In the genomic region with DNA sequence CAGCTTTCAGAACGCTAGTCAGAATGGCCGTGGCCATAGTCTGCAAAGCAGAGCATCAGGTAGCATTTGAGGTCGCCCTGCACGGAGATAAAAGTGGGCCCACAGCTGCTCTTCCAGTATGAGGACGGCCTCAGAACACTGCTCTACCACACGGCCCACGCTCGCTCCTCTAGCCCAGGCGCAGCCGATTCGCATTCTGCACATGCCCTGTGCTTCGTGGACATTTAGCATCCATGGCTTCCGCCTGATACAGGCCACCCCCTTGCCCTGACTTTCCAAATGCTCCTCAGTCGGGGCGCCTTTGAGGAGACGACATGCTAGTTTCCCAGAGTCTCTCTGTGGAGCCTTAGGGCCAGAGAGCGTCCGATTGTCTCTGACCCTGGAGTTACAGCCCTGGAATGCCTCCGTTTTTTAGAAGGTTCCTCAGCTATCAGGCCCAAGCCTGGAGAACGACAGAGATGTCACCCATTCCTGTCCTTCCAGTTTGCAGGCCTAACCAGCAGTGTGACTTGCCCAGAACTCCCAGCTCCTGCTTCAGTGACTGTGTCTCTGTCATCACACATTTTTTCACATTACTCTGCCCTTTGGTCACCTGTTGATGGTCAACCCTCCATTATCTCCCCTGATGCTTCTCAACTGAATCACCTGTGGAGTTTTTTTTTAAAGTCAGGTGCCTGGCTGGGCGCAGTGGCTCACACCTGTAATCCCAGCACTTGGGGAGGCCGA, we compare ENCODE assay signal across 21 cellular contexts. TPM values are rescaled to one million over a fixed set of nuclear protein-coding genes. Genes with fewer than 3 reads are reported as not detected.
"Had no signal": no experiment of that assay in that cellular context is flagged by ENCODE, and none has a peak within 500 bp of the region (broad histone marks: within the 10 kb centered on the region; RNA-seq: fewer than 3 reads in every experiment).

No MANE protein-coding gene starts in this region.

- H3K4me1 Mint-ChIP-seq: activated B cell treated with CpG ODN at 0.5 μM for 24 hours had no signal

- H3K27ac Mint-ChIP-seq: activated B cell treated with CpG ODN at 0.5 μM for 24 hours; activated naive CD4-positive, alpha-beta T cell treated with anti-CD3 and anti-CD28 coated beads for 36 hours; activated T-helper 2 cell treated with anti-CD3 and anti-CD28 coated beads, Interferon-gamma antibody, Interleukin-2, Interleukin-4, amounts not matched to agents 10 μg/mL and 5 μg/mL and 100 μg/mL, durations not matched to agents 14 hours and 24 hours and 36 hours; dendritic cell treated with granulocyte-macrophage colony-stimulating factor and Interleukin-4, amounts not matched to agents 40 ng/mL and 50 ng/mL, for 4 days; effector memory CD8-positive, alpha-beta T cell; naive thymus-derived CD4-positive, alpha-beta T cell had no signal

- H3K9me3 ChIP-seq: ascending aorta, breast epithelium, gastrocnemius medialis, heart right ventricle, left lung, mucosa of descending colon, stomach, thoracic aorta had no signal

- H3K4me3 ChIP-seq: ascending aorta, breast epithelium, gastrocnemius medialis, heart right ventricle, left lung, mucosa of descending colon, stomach, thoracic aorta had no signal

- H3K27ac ChIP-seq: ascending aorta, breast epithelium, epithelial cell of prostate, gastrocnemius medialis, heart right ventricle, left lung, stomach, thoracic aorta had no signal

- H3K27me3 ChIP-seq: ascending aorta, breast epithelium, gastrocnemius medialis, left lung had no signal

- DNase-seq: activated B cell treated with CpG ODN at 0.5 μM for 24 hours; activated CD4-positive, alpha-beta T cell treated with anti-CD3 and anti-CD28 coated beads for 48 hours; activated naive CD4-positive, alpha-beta T cell treated with anti-CD3 and anti-CD28 coated beads for 36 hours; cerebellar nuclear complex; effector memory CD8-positive, alpha-beta T cell; gastrocnemius medialis; heart right ventricle; left lung; mucosa of descending colon; nucleus accumbens; T-helper 2 cell had no signal

- H3K36me3 ChIP-seq: ascending aorta, breast epithelium, gastrocnemius medialis, heart right ventricle, left lung, stomach, thoracic aorta had no signal

- H3K36me3 Mint-ChIP-seq: naive thymus-derived CD4-positive, alpha-beta T cell had no signal

- ATAC-seq: effector memory CD8-positive, alpha-beta T cell; gastrocnemius medialis; heart right ventricle; left lung; mucosa of descending colon; naive thymus-derived CD4-positive, alpha-beta T cell; sciatic nerve had no signal

- H3K4me3 Mint-ChIP-seq: activated B cell treated with CpG ODN at 0.5 μM for 24 hours; activated naive CD4-positive, alpha-beta T cell treated with anti-CD3 and anti-CD28 coated beads for 36 hours; dendritic cell treated with granulocyte-macrophage colony-stimulating factor and Interleukin-4, amounts not matched to agents 40 ng/mL and 50 ng/mL, for 4 days; effector memory CD8-positive, alpha-beta T cell; naive thymus-derived CD4-positive, alpha-beta T cell had no signal

- H3K9me3 Mint-ChIP-seq: activated B cell treated with CpG ODN at 0.5 μM for 24 hours; activated naive CD4-positive, alpha-beta T cell treated with anti-CD3 and anti-CD28 coated beads for 36 hours; activated T-helper 2 cell treated with anti-CD3 and anti-CD28 coated beads, Interferon-gamma antibody, Interleukin-2, Interleukin-4, amounts not matched to agents 10 μg/mL and 5 μg/mL and 100 μg/mL, durations not matched to agents 14 hours and 24 hours and 36 hours; dendritic cell treated with granulocyte-macrophage colony-stimulating factor and Interleukin-4, amounts not matched to agents 40 ng/mL and 50 ng/mL, for 4 days; effector memory CD8-positive, alpha-beta T cell; naive thymus-derived CD4-positive, alpha-beta T cell had no signal

- H3K4me1 ChIP-seq: breast epithelium, gastrocnemius medialis, left lung, stomach had no signal

- H3K27me3 Mint-ChIP-seq: activated B cell treated with CpG ODN at 0.5 μM for 24 hours had no signal

RNA-seq across cellular contexts. Expression of a gene that starts 14.3 kb away (rescaled TPM):
- total RNA-seq: activated B cell treated with CpG ODN at 0.5 μM for 24 hours; activated naive CD4-positive, alpha-beta T cell treated with anti-CD3 and anti-CD28 coated beads for 36 hours; activated T-helper 2 cell treated with anti-CD3 and anti-CD28 coated beads, Interferon-gamma antibody, Interleukin-2, Interleukin-4, amounts not matched to agents 10 μg/mL and 5 μg/mL and 100 μg/mL, durations not matched to agents 14 hours and 24 hours and 36 hours; ascending aorta; breast epithelium; gastrocnemius medialis; heart right ventricle; left lung; mucosa of descending colon; naive thymus-derived CD4-positive, alpha-beta T cell; posterior vena cava; sciatic nerve; stomach; thoracic aorta had no signal
- polyA plus RNA-seq: heart right ventricle; naive thymus-derived CD4-positive, alpha-beta T cell; stomach had no signal
